ENCODE assay signal across 18 cellular contexts in genomic region chr10:86294346-86295265, GRCh38.
DNase-seq lines count a peak whose midpoint lies in the region; ATAC-seq and TF ChIP-seq lines count a peak whose summit lies in the region.
"Had no signal": no experiment of that assay in that cellular context is flagged by ENCODE, and none has a peak within 500 bp of the region (broad histone marks: within the 10 kb centered on the region; RNA-seq: fewer than 3 reads in every experiment).

No MANE protein-coding gene starts in this region.

- no peaks in the 10 kb centered on the region for H3K36me3 ChIP-seq in heart right ventricle

- no peak overlapping the region for H3K27ac ChIP-seq in heart right ventricle

- H3K36me3 Mint-ChIP-seq in osteocyte (ENCODE audit: unreplicated experiment): no peaks in the 10 kb centered on the region

- no peak overlapping the region for H3K4me3 ChIP-seq in heart right ventricle
- H3K4me3 ChIP-seq: GM23338, K562 had no signal

- no peaks in the 10 kb centered on the region for H3K9me3 ChIP-seq in heart right ventricle

- no peaks in the 10 kb centered on the region for H3K4me1 Mint-ChIP-seq in osteocyte (ENCODE audit: unreplicated experiment)

- intact Hi-C loops in cardiac septum (cut with DNase I) (no loop called here), heart right ventricle (cut with DNase I) (no loop called here)

- H3K4me3 Mint-ChIP-seq in osteocyte (ENCODE audit: unreplicated experiment): no peak overlapping the region
- H3K4me3 Mint-ChIP-seq: GM23338 had no signal

- H3K4me1 ChIP-seq in heart right ventricle: no peaks in the 10 kb centered on the region

- no peaks in the 10 kb centered on the region for H3K9me3 Mint-ChIP-seq in osteocyte (ENCODE audit: unreplicated experiment)
- H3K9me3 Mint-ChIP-seq: GM23338 had no signal

- 83 to 86% methylated on average over 16 of the region's 16 CpGs for WGBS in heart right ventricle, 2 donors

- peaks cover 0 to 4% (median 0%) of the 10 kb centered on the region in 7 donors for H3K27me3 ChIP-seq in heart right ventricle

- ATAC-seq in heart right ventricle: no peak
- ATAC-seq in HG03045 (IDR thresholded peaks at IDR 0.05; ENCODE audit: unreplicated experiment): no peak
- ATAC-seq in activated CD4-positive, CD25-positive, alpha-beta regulatory T cell treated with anti-CD3 and anti-CD28 coated beads, Interleukin-2, amount 50 U/mL, for 24 hours: no peak
- ATAC-seq: K562, PC-3 had no signal

- no peak overlapping the region for H3K27ac Mint-ChIP-seq in osteocyte (ENCODE audit: unreplicated experiment)
- H3K27ac Mint-ChIP-seq: GM23338 had no signal

- peak; percentile 44 for DNase-seq in cardiac septum (ENCODE audit: low spot score)
- DNase-seq in heart right ventricle: no peak
- DNase-seq in ecto neural progenitor cell (ENCODE audit: low spot score): peak; percentile 29
- DNase-seq in osteocyte (ENCODE audit: extremely low spot score, unreplicated experiment): peak; percentile 75
- DNase-seq in ureter (ENCODE audit: low spot score): peak; percentile 25
- no peak for DNase-seq in stimulated activated CD8-positive, alpha-beta memory T cell treated with anti-CD3 and anti-CD28 coated beads, Interleukin-4, amount 100 ng/mL, for 48 hours
- DNase-seq: C1 segment of cervical spinal cord, GF-D8, MV-4-11, NCI-H1417 treated with DMSO at 0.1 percent for 48 hours, NCI-H2029 treated with DMSO at 0.1 percent for 48 hours, NCI-H2171 treated with DMSO at 0.1 percent for 48 hours, NCI-H748 treated with DMSO at 0.1 percent for 48 hours, PC-3 had no signal

- H3K27me3 Mint-ChIP-seq in osteocyte (ENCODE audit: unreplicated experiment): no peaks in the 10 kb centered on the region

- no peak for TF ChIP-seq CTCF in heart right ventricle (IDR thresholded peaks at IDR 0.05)
- TF ChIP-seq CTCF in osteocyte (IDR thresholded peaks at IDR 0.05): no peak

Comparison
In these comparisons a context has a peak if more than half of its experiments do, and no peak if none do; other contexts are left out.
1. DNase-seq: peak in cardiac septum (single experiment), ecto neural progenitor cell (single experiment), osteocyte (single experiment) and ureter (single experiment); none in heart right ventricle (0 of 2) and stimulated activated CD8-positive, alpha-beta memory T cell treated with anti-CD3 and anti-CD28 coated beads, Interleukin-4, amount 100 ng/mL, for 48 hours (single experiment).